Comparison of ENCODE assay signal across 1 cellular context in genomic region chr2:171522057-171522803, GRCh38.
A peak's percentile ranks its signal among the peaks of the same experiment; 100 is the strongest.
TF ChIP-seq lines count a peak whose summit lies in the region.

CYBRD1 (plus strand) TSS chr2:171522474; CDS start chr2:171522546, 72 bp downstream.

TF ChIP-seq in K562, 482 proteins besides CTCF, POLR2A, EP300 and RAD21 (continued from another document):
- TF ChIP-seq MECOM (CRISPR knock-in tag; IDR thresholded peaks at IDR 0.05), result no peak; the same call in none of the 2 replicates
- peak; percentile 74; the same call in 1 of the 2 replicates for TF ChIP-seq KLF10 (CRISPR knock-in tag; IDR thresholded peaks at IDR 0.05)
- TF ChIP-seq HCFC1 (IDR thresholded peaks at IDR 0.05; ENCODE audit: low read depth, low read length), result peak; percentile 44; the same call in 1 of the 2 replicates
- TF ChIP-seq GTF2E2 (tag; IDR thresholded peaks at IDR 0.05), result peak; percentile 82
- TF ChIP-seq SP1 (CRISPR knock-in tag; IDR thresholded peaks at IDR 0.05), result peak; percentile 14
- no peak; the same call in 1 of the 2 replicates for TF ChIP-seq TGIF2 (CRISPR knock-in tag; IDR thresholded peaks at IDR 0.05)
- TF ChIP-seq TRIM24 (IDR thresholded peaks at IDR 0.05), result 0 out of 4 replicates have a peak, but pooled peaks of 1 of the 2 experiments have one; percentile 10
- TF ChIP-seq HDAC8 (tag; IDR thresholded peaks at IDR 0.05), result 0 out of 2 replicates have a peak, but pooled peaks have one; percentile 5
- TF ChIP-seq STAG1 (CRISPR knock-in tag; IDR thresholded peaks at IDR 0.05; ENCODE audit: borderline replicate concordance), result no peak
- no peak for TF ChIP-seq ZNF324 (CRISPR knock-in tag; IDR thresholded peaks at IDR 0.05)
- TF ChIP-seq PTTG1 (tag; IDR thresholded peaks at IDR 0.05; ENCODE audit: low read depth), result no peak
TF ChIP-seq in K562: peak in this region for 172.
